ENCODE assay signal across 24 cellular contexts in the genomic region with DNA sequence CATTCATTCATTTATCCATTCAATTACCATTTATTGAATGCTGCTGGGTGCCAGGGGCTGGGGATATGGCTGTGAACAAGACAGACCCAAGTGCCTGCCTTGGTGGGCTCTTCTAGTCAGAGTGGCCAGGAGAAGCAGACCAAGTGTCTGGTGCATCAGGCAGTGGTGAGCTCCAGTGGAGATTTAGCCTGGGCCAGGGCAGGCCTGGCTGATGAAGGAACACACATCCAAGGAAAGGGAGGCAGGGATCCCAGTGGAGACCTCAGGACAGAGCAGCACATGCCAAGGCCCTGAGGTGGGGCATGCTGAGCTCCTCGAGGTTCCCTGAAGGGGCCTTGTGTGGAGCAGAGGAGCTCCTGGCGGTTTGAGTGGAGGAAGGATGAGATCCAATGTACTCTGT. TPM values are rescaled to one million over a fixed set of nuclear protein-coding genes. Genes with fewer than 3 reads are reported as not detected.
"Had no signal": no experiment of that assay in that cellular context is flagged by ENCODE, and none has a peak within 500 bp of the region (broad histone marks: within the 10 kb centered on the region; RNA-seq: fewer than 3 reads in every experiment).

No MANE protein-coding gene starts in this region.

- DNase-seq: Kasumi-1, MM.1S, NCI-H1092 treated with DMSO at 0.1 percent for 48 hours, NCI-H1436, NCI-H187, NCI-H2029, NCI-H2081 treated with DMSO at 0.1 percent for 48 hours, NCI-H2171, NCI-H226, NCI-H446, NCI-H510A, NCI-H524 treated with DMSO at 0.1 percent for 48 hours, NCI-H69, NCI-H774, RPMI8226, SHP77 treated with DMSO at 0.1 percent for 48 hours, SJCRH30 had no signal

- ATAC-seq: K562, SK-N-SH treated with all-trans-retinoic acid at 6 μM for 48 hours had no signal

- H3K27me3 ChIP-seq: SJCRH30 had no signal

- H3K36me3 ChIP-seq: SJCRH30 had no signal

- H3K4me3 ChIP-seq: K562, SJCRH30 had no signal

- FAIRE-seq: HTR-8/SVneo, K562, RCC 7860 had no signal

- H3K4me1 ChIP-seq: SJCRH30 had no signal

- H3K27ac ChIP-seq: KMS-11, SJCRH30 had no signal

- H3K9me3 ChIP-seq: SJCRH30 had no signal

RNA-seq across cellular contexts. Expression of gene SMIM38, which starts 46.6 kb away (rescaled TPM):
- total RNA-seq: M059J had no signal
- polyA plus RNA-seq: IgD-negative memory B cell had no signal
